8 cellular contexts compared by ENCODE assay signal in the genomic region with DNA sequence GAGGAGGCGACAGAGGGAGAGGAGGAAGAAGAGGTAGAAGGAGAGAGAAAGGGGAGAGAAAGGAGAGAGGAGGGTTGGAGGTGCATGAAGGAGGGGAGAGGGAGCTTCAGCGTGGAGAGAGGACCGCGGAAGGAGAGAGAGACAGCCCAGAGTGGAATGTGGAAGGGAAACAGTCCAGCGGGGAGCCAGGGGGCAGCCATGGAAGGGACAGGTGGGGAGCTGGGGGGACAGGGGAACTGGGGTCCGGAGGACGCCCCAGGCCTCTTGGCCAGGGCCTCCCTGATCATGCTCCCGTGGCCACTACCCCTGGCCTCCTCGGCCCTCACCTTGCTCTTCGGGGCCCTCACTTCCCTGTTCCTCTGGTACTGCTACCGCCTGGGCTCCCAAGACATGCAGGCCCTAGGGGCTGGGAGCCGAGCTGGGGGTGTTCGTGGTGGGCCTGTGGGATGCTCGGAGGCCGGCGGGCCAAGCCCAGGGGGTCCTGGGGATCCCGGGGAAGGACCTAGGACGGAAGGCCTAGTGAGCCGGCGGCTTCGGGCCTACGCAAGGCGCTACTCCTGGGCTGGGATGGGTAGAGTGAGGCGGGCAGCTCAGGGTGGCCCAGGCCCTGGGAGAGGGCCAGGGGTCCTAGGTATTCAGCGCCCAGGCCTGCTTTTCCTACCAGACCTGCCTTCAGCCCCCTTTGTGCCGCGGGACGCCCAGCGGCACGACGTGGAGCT. TPM values are rescaled to one million over a fixed set of nuclear protein-coding genes. Genes with fewer than 3 reads are reported as not detected.
DNase-seq lines count a peak whose midpoint lies in the region; ATAC-seq and TF ChIP-seq lines count a peak whose summit lies in the region.

No MANE protein-coding gene starts in this region.

- H3K9me3 ChIP-seq in PC-9 (ENCODE audit: insufficient read depth, low read depth) (no peaks in the 10 kb centered on the region), Peyer's patch (no peaks in the 10 kb centered on the region)

- peak; percentile 51 for DNase-seq in COLO668 (lab: John Stamatoyannopoulos, UW; ENCODE audit: unreplicated experiment)
- no peak for DNase-seq in PC-9
- DNase-seq in effector memory CD8-positive, alpha-beta T cell = no peak
- DNase-seq in osteocyte (ENCODE audit: extremely low spot score, unreplicated experiment) = no peak
- no peak for DNase-seq in DMS79 (lab: John Stamatoyannopoulos, UW)
- no peak for DNase-seq in NCI-H524 (lab: John Stamatoyannopoulos, UW)
- DNase-seq in Peyer's patch = no peak

- peaks cover 26 to 43% of the 10 kb centered on the region in 2 donors for H3K27me3 Mint-ChIP-seq in effector memory CD8-positive, alpha-beta T cell
- peaks cover 19% of the 10 kb centered on the region for H3K27me3 Mint-ChIP-seq in osteocyte (ENCODE audit: unreplicated experiment)

- POLR2A ChIA-PET in PC-9 (lab: Charles Lee; ENCODE audit: unreplicated experiment) = interaction anchor here (1.7 kb wide), 1 partner anchor 72 kb away, joined by 30 read pairs; a partner anchor contains a TSS

- H3K79me2 ChIP-seq in PC-9 (ENCODE audit: low read depth) = 0 out of 2 replicates have a peak, but pooled peaks cover 5% of the 10 kb centered on the region

- H3F3A ChIP-seq in PC-9 (ENCODE audit: insufficient read depth, low read depth) = peaks cover 10% of the 10 kb centered on the region

- H3K9me3 Mint-ChIP-seq in effector memory CD8-positive, alpha-beta T cell = no peaks in the 10 kb centered on the region
- no peaks in the 10 kb centered on the region for H3K9me3 Mint-ChIP-seq in osteocyte (ENCODE audit: unreplicated experiment)

- H3K27ac ChIP-seq in PC-9 (no peak overlapping the region), Peyer's patch (no peak overlapping the region)

- H3K4me1 ChIP-seq in PC-9 (replicated peaks; ENCODE audit: insufficient read depth) (peaks cover 16% of the 10 kb centered on the region; the same call in 1 of the 2 replicates), Peyer's patch (peaks cover 0 to 21% (median 3%) of the 10 kb centered on the region in 4 donors)

- peak overlapping the region; percentile 68 to 77 for H3K4me3 Mint-ChIP-seq in effector memory CD8-positive, alpha-beta T cell
- peak overlapping the region; percentile 86 for H3K4me3 Mint-ChIP-seq in osteocyte (ENCODE audit: unreplicated experiment)

- no TSS peak for BruUV-seq in PC-9 (replicated peaks; lab: Mats Ljungman, UMichigan)

- peaks cover 4 to 6% of the 10 kb centered on the region in 2 donors for H3K4me1 Mint-ChIP-seq in effector memory CD8-positive, alpha-beta T cell (ENCODE audit: low read depth in 2 of 2)
- H3K4me1 Mint-ChIP-seq in osteocyte (ENCODE audit: unreplicated experiment) = peaks cover 17% of the 10 kb centered on the region

- no peaks in the 10 kb centered on the region for H4K20me1 ChIP-seq in PC-9 (ENCODE audit: insufficient read depth)

- H2AFZ ChIP-seq in PC-9 = peak overlapping the region; percentile 89

- H3K27me3 ChIP-seq in PC-9 (ENCODE audit: insufficient read depth, low read depth) = no peaks in the 10 kb centered on the region
- no peaks in the 10 kb centered on the region for H3K27me3 ChIP-seq in Peyer's patch

- ATAC-seq in effector memory CD8-positive, alpha-beta T cell (replicated peaks) = no peak
- no peak for ATAC-seq in HG02623 (IDR thresholded peaks at IDR 0.05; ENCODE audit: unreplicated experiment)

- peak overlapping the region; percentile 100 for H3K4me2 ChIP-seq in PC-9

- intact Hi-C loops in PC-9 (cut with micrococcal nuclease; ENCODE audit: unreplicated experiment) = loop anchor here (1.0 kb wide), 2 partner anchors 72 to 95 kb away; a partner anchor contains a TSS

- H3K36me3 Mint-ChIP-seq in effector memory CD8-positive, alpha-beta T cell (ENCODE audit: insufficient read depth) = no peaks in the 10 kb centered on the region
- H3K36me3 Mint-ChIP-seq in osteocyte (ENCODE audit: unreplicated experiment) = no peaks in the 10 kb centered on the region

- no peaks in the 10 kb centered on the region for H3K9me2 ChIP-seq in PC-9 (ENCODE audit: insufficient read depth)

- TF ChIP-seq CTCF in PC-9 (conservative IDR thresholded peaks at IDR 0.05) = no peak
- no peak for TF ChIP-seq CTCF in osteocyte (IDR thresholded peaks at IDR 0.05)
- no peak for TF ChIP-seq CTCF in Peyer's patch (IDR thresholded peaks at IDR 0.05)

- H3K36me3 ChIP-seq in PC-9 (ENCODE audit: low read depth) (no peaks in the 10 kb centered on the region), Peyer's patch (no peaks in the 10 kb centered on the region)

- H3K4me3 ChIP-seq in PC-9 (peak overlapping the region; percentile 72), Peyer's patch (peak overlapping the region in 2 of 4 donors; percentile 78 to 85)

- TF ChIP-seq POLR2A in Peyer's patch (IDR thresholded peaks at IDR 0.05) = no peak

- CTCF ChIA-PET in PC-9 (lab: Charles Lee) = interaction anchor here (0.6 to 1.8 kb wide), 2 partner anchors 72 to 74 kb away, joined by 3 to 6 read pairs; a partner anchor contains a TSS

- H3K27ac Mint-ChIP-seq in effector memory CD8-positive, alpha-beta T cell = no peak overlapping the region
- H3K27ac Mint-ChIP-seq in osteocyte (ENCODE audit: unreplicated experiment) = no peak overlapping the region

RNA-seq across cellular contexts. Expression of a gene that starts 0.8 kb away (rescaled TPM):
- total RNA-seq in PC-9 (2021) (8.3 and 11.3 TPM in 2 replicates), osteocyte (1.0 and 1.2 TPM in 2 replicates), Peyer's patch (under 1 TPM in 1 of 4 donors, not detected in 3; 0.53 TPM)

RNA-seq across cellular contexts. Expression of a gene that starts 1.7 kb away (rescaled TPM):
- total RNA-seq in PC-9 (2021) (46.5 and 64.0 TPM in 2 replicates), osteocyte (17.6 and 19.3 TPM in 2 replicates), Peyer's patch (10 to 100 TPM in 2 of 4 donors, 1 to 10 TPM in 2; 1.7 to 14.2 (median 10.6) TPM)

RNA-seq across cellular contexts. Expression of a gene that starts 25.0 kb away (rescaled TPM):
- total RNA-seq in PC-9 (2021) (52.7 and 72.0 TPM in 2 replicates), osteocyte (20.5 and 22.3 TPM in 2 replicates), Peyer's patch (10 to 100 TPM; 38.8 to 98.1 (median 48.7) TPM)

RNA-seq across cellular contexts. Expression of a gene that starts 38.0 kb away (rescaled TPM):
- 90.6 and 133 TPM in 2 replicates for total RNA-seq in PC-9 (2021)
- total RNA-seq in osteocyte = 104 and 108 TPM in 2 replicates
- total RNA-seq in Peyer's patch = 100 to 1,000 TPM in 1 of 4 donors, 10 to 100 TPM in 3; 39.6 to 122 (median 91.2) TPM
